Comparison of ENCODE assay signal across 1 cellular context in genomic region chr13:95607363-95607762, GRCh38.
TF ChIP-seq lines count a peak whose summit lies in the region.

No MANE protein-coding gene starts in this region.

TF ChIP-seq in GM23338, 12 proteins besides CTCF, POLR2A, EP300 and RAD21 (continued from another document):
- TF ChIP-seq ZNF462 (CRISPR knock-in tag; IDR thresholded peaks at IDR 0.05), result no peak
- TF ChIP-seq REST (IDR thresholded peaks at IDR 0.05; ENCODE audit: unreplicated experiment), result no peak
- TF ChIP-seq POLR2AphosphoS5 (IDR thresholded peaks at IDR 0.05; ENCODE audit: low read depth), result no peak
- no peak for TF ChIP-seq EZH2 (IDR thresholded peaks at IDR 0.05; ENCODE audit: low read depth, unreplicated experiment)
- TF ChIP-seq NANOG (IDR thresholded peaks at IDR 0.05; ENCODE audit: borderline replicate concordance), result no peak
